ENCODE assay signal across 8 cellular contexts in genomic region chr1:173867753-173868265, GRCh38. TPM values are rescaled to one million over a fixed set of nuclear protein-coding genes. Genes with fewer than 3 reads are reported as not detected.
DNase-seq lines count a peak whose midpoint lies in the region; ATAC-seq, FAIRE-seq and TF ChIP-seq lines count a peak whose summit lies in the region.

TSS of gene GAS5 (minus strand) at chr1:173867989.

- H3K4me1 ChIP-seq in left ventricle myocardium inferior = peaks cover 70% of the 10 kb centered on the region
- H3K4me1 ChIP-seq in prostate gland (replicated peaks) = peaks cover 10% of the 10 kb centered on the region
- no peaks in the 10 kb centered on the region for H3K4me1 ChIP-seq in urinary bladder (ENCODE audit: insufficient read depth)

- DNase-seq in GM12892 (ENCODE audit: insufficient read length) (peak; percentile 62), NCI-H146 treated with DMSO at 0.1 percent for 48 hours (lab: John Stamatoyannopoulos, UW; ENCODE audit: unreplicated experiment) (peak; percentile 99), left ventricle myocardium inferior (peak; percentile 98), prostate gland (ENCODE audit: low spot score) (peak; percentile 100)

- H3K27me3 ChIP-seq in left ventricle myocardium inferior (ENCODE audit: low read depth) (no peaks in the 10 kb centered on the region), prostate gland (replicated peaks; ENCODE audit: insufficient read depth) (no peaks in the 10 kb centered on the region)

- H3K36me3 ChIP-seq in left ventricle myocardium inferior (peaks cover 39% of the 10 kb centered on the region), prostate gland (no peaks in the 10 kb centered on the region), urinary bladder (ENCODE audit: insufficient read depth) (peaks cover 6% of the 10 kb centered on the region)

- H3K9me3 ChIP-seq in left ventricle myocardium inferior (replicated peaks) = no peaks in the 10 kb centered on the region
- no peaks in the 10 kb centered on the region for H3K9me3 ChIP-seq in prostate gland

- H3K4me3 ChIP-seq in left ventricle myocardium inferior (peak within 1 kb of the TSS; percentile 95), prostate gland (peak within 1 kb of the TSS; percentile 79 to 97), urinary bladder (ENCODE audit: low read depth, low read length) (peak within 1 kb of the TSS; percentile 71)

- intact Hi-C loops in T-helper 1 cell treated with Interleukin-12 subunit alpha and Interleukin-12 subunit beta and Interleukin-4 antibody, amounts not matched to agents 30 ng/mL and 1 ng/mL, for 36 hours (cut with micrococcal nuclease) = loop anchor here (1.0 to 5.0 kb wide), 19 partner anchors 44 to 1426 kb away; partner anchors contain the start of genes CACYBP, CENPL, DARS2 and KIAA0040
- intact Hi-C loops in left ventricle myocardium inferior (cut with micrococcal nuclease) = no loop called here
- intact Hi-C loops in prostate gland (cut with DNase I) = no loop called here

- WGBS in prostate gland = 1% methylated on average over 30 of the region's 30 CpGs
- under 1% methylated on average over 30 of the region's 30 CpGs for WGBS in urinary bladder

- ATAC-seq in HG02840 (IDR thresholded peaks at IDR 0.05; ENCODE audit: low FRiP score, unreplicated experiment) = peak; percentile 73

- peak; percentile 97 for FAIRE-seq in GM12892 (lab: Jason Lieb, UNC)

- H3K27ac ChIP-seq in angular gyrus (ENCODE audit: low read depth, low read length) (peak within 1 kb of the TSS; percentile 94), left ventricle myocardium inferior (replicated peaks) (peak within 1 kb of the TSS; percentile 99), prostate gland (peak within 1 kb of the TSS; percentile 98 to 99), urinary bladder (ENCODE audit: low read depth) (peak within 1 kb of the TSS; percentile 96)

- TF ChIP-seq CTCF in left ventricle myocardium inferior (IDR thresholded peaks at IDR 0.05; ENCODE audit: borderline replicate concordance) = no peak
- TF ChIP-seq CTCF in prostate gland (IDR thresholded peaks at IDR 0.05) = peak in 1 of 4 experiments; percentile 31

- peak; percentile 100 for TF ChIP-seq POLR2A in GM12892 (IDR thresholded peaks at IDR 0.05; ENCODE audit: low read depth, low read length)
- peak; percentile 98 for TF ChIP-seq POLR2A in prostate gland (IDR thresholded peaks at IDR 0.05)

RNA-seq across cellular contexts. Expression of gene GAS5, which starts in this region (rescaled TPM):
- polyA plus RNA-seq in GM12892 (2012; ENCODE audit: missing spikeins) = 977 TPM
- total RNA-seq in T-helper 1 cell treated with Interleukin-12 subunit alpha and Interleukin-12 subunit beta and Interleukin-4 antibody, amounts not matched to agents 30 ng/mL and 1 ng/mL, for 36 hours = 310 and 335 TPM in 2 replicates
- total RNA-seq in left ventricle myocardium inferior = 50.5 TPM
- 100 to 1,000 TPM; 162 to 223 TPM for total RNA-seq in prostate gland
- total RNA-seq in urinary bladder = 317 TPM
- polyA plus RNA-seq in urinary bladder = 610 TPM

Comparison
In these comparisons a context has a peak if more than half of its experiments do, and no peak if none do; other contexts are left out.
1. Peak in every context shown above with its lines: DNase-seq, ATAC-seq, H3K4me3 ChIP-seq and H3K27ac ChIP-seq.